Comparison of ENCODE assay signal across 18 cellular contexts in genomic region chr5:66903709-66904108, GRCh38.
A peak's percentile ranks its signal among the peaks of the same experiment; 100 is the strongest.
DNase-seq lines count a peak whose midpoint lies in the region; ATAC-seq and TF ChIP-seq lines count a peak whose summit lies in the region.
"Had no signal": no experiment of that assay in that cellular context is flagged by ENCODE, and none has a peak within 500 bp of the region (broad histone marks: within the 10 kb centered on the region; RNA-seq: fewer than 3 reads in every experiment).

No MANE protein-coding gene starts in this region.

- no peak for ATAC-seq in gastroesophageal sphincter
- ATAC-seq: K562, Panc1, T-cell had no signal

- no peak for TF ChIP-seq CTCF in progenitor cell of endocrine pancreas (IDR thresholded peaks at IDR 0.05; ENCODE audit: unreplicated experiment)
- no peak for TF ChIP-seq CTCF in gastroesophageal sphincter (IDR thresholded peaks at IDR 0.05)

- H3K4me3 Mint-ChIP-seq in progenitor cell of endocrine pancreas (ENCODE audit: low read depth): no peak overlapping the region
- H3K4me3 Mint-ChIP-seq: T-cell had no signal

- DNase-seq in NCI-H69 (lab: John Stamatoyannopoulos, UW): peak; percentile 42
- no peak for DNase-seq in progenitor cell of endocrine pancreas (ENCODE audit: low spot score, unreplicated experiment)
- no peak for DNase-seq in NCI-H1417 treated with DMSO at 0.1 percent for 48 hours (lab: John Stamatoyannopoulos, UW)
- DNase-seq in T1000 (lab: John Stamatoyannopoulos, UW): no peak
- DNase-seq: BE2C, GM23248, MG63, NCI-H187, NCI-H2227 treated with DMSO at 0.1 percent for 48 hours, NCI-H510A, NCI-H82, SJCRH30, T-cell had no signal

- H3K9me3 ChIP-seq in HUES48 (ENCODE audit: control insufficient read depth, insufficient read depth, low read length) (no peaks in the 10 kb centered on the region), iPS-18a (ENCODE audit: control insufficient read depth, low read depth, low read length) (no peaks in the 10 kb centered on the region), gastroesophageal sphincter (no peaks in the 10 kb centered on the region)
- H3K9me3 ChIP-seq: BE2C, MG63, SJCRH30 had no signal

- peak overlapping the region; percentile 38 for H3K27ac Mint-ChIP-seq in progenitor cell of endocrine pancreas
- H3K27ac Mint-ChIP-seq: T-cell had no signal

- WGBS in gastroesophageal sphincter (ENCODE audit: low coverage in 1 of 2), 2 donors: 71 to 83% methylated on average over 1 to 3 of the region's 3 CpGs

- no peak for TF ChIP-seq EP300 in gastroesophageal sphincter (IDR thresholded peaks at IDR 0.05)

- H3K9ac ChIP-seq in HUES48 (ENCODE audit: low read depth, low read length) (no peak overlapping the region), iPS-18a (ENCODE audit: low read length) (no peak overlapping the region)
- H3K9ac ChIP-seq: GM23248 had no signal

- H3K36me3 Mint-ChIP-seq in progenitor cell of endocrine pancreas (ENCODE audit: insufficient read depth): peaks cover 1% of the 10 kb centered on the region
- H3K36me3 Mint-ChIP-seq: T-cell had no signal

- no peaks in the 10 kb centered on the region for H3K9me3 Mint-ChIP-seq in progenitor cell of endocrine pancreas (ENCODE audit: low read depth)
- H3K9me3 Mint-ChIP-seq: T-cell had no signal

- no peak overlapping the region for H3K27ac ChIP-seq in HUES48 (ENCODE audit: low read depth, low read length)
- no peak overlapping the region for H3K27ac ChIP-seq in iPS-18a (ENCODE audit: low read length)
- no peak overlapping the region for H3K27ac ChIP-seq in gastroesophageal sphincter
- H3K27ac ChIP-seq: GM23248, SJCRH30 had no signal

- H3K27me3 ChIP-seq in HUES48 (ENCODE audit: control insufficient read depth, insufficient read depth, low read length) (peaks cover 85% of the 10 kb centered on the region), iPS-18a (ENCODE audit: control insufficient read depth, insufficient read depth, low read length) (peaks cover 85% of the 10 kb centered on the region), gastroesophageal sphincter (no peaks in the 10 kb centered on the region)
- H3K27me3 ChIP-seq: BE2C had no signal

- H3K4me3 ChIP-seq in HUES48 (ENCODE audit: low read depth, low read length) (peak overlapping the region; percentile 28; the same call in 1 of the 2 replicates), iPS-18a (ENCODE audit: low read length) (peak overlapping the region; percentile 6), gastroesophageal sphincter (no peak overlapping the region)
- H3K4me3 ChIP-seq: GM23248, K562, MG63, SJCRH30 had no signal

- H3K4me1 ChIP-seq in HUES48 (ENCODE audit: control insufficient read depth, insufficient read depth, low read length): peaks cover 58% of the 10 kb centered on the region
- H3K4me1 ChIP-seq in iPS-18a (ENCODE audit: control insufficient read depth, low read depth, low read length): peaks cover 34% of the 10 kb centered on the region
- H3K4me1 ChIP-seq in gastroesophageal sphincter: no peaks in the 10 kb centered on the region
- H3K4me1 ChIP-seq: BE2C, SJCRH30 had no signal

- H3K27me3 Mint-ChIP-seq in progenitor cell of endocrine pancreas: no peaks in the 10 kb centered on the region

- peaks cover 32% of the 10 kb centered on the region for H3K4me1 Mint-ChIP-seq in progenitor cell of endocrine pancreas (ENCODE audit: low read depth)
- H3K4me1 Mint-ChIP-seq: T-cell had no signal

- H3K36me3 ChIP-seq in HUES48 (ENCODE audit: control insufficient read depth, insufficient read depth, low read length) (no peaks in the 10 kb centered on the region), iPS-18a (ENCODE audit: control insufficient read depth, low read depth, low read length) (no peaks in the 10 kb centered on the region), gastroesophageal sphincter (no peaks in the 10 kb centered on the region)
- H3K36me3 ChIP-seq: BE2C, MG63, SJCRH30 had no signal

- TF ChIP-seq POLR2A in gastroesophageal sphincter (IDR thresholded peaks at IDR 0.05): no peak

Comparison
In these comparisons a context has a peak if more than half of its experiments do, and no peak if none do; other contexts are left out.
1. H3K4me3 ChIP-seq: peak in HUES48 (single experiment) and iPS-18a (single experiment); none in gastroesophageal sphincter (0 of 2).